25 cellular contexts compared by ENCODE assay signal in the genomic region with DNA sequence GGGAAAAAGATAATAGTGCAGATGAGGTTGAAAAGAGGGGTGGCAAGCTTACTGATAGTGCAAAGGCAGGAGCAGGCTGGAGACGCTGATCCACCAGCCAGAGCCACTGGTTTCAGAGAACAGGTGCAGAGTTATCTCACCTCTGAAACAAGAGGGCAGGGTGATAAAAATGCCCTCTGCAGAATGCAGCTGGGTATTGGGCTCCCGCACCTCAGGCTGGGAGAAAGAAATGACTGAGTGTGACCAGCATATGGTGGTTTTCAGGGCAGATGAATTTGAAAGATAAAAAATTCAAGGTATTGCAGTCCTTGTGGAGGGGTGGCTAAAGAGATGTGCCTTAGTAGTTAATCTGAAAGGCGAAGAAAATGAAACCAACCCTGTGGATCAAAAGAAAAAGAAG. TPM values are rescaled to one million over a fixed set of nuclear protein-coding genes. Genes with fewer than 3 reads are reported as not detected.
DNase-seq lines count a peak whose midpoint lies in the region; ATAC-seq and TF ChIP-seq lines count a peak whose summit lies in the region.
"Had no signal": no experiment of that assay in that cellular context is flagged by ENCODE, and none has a peak within 500 bp of the region (broad histone marks: within the 10 kb centered on the region; RNA-seq: fewer than 3 reads in every experiment).

No MANE protein-coding gene starts in this region.

- H3K79me2 ChIP-seq in Loucy (ENCODE audit: insufficient read depth, low read length), result no peaks in the 10 kb centered on the region

- peak overlapping the region; percentile 47 for H3K4me3 Mint-ChIP-seq in T-helper 2 cell treated with Interferon-gamma antibody and Interleukin-4, amounts not matched to agents 5 μg/mL and 100 μg/mL, for 36 hours
- H3K4me3 Mint-ChIP-seq: B cell; nephron progenitor cell; stimulated activated naive B cell treated with anti-CD40 and anti-IgM and Interleukin-4, amounts not matched to agents 10 μg/mL and 1 μg/mL and 100 μg/mL, for 72 hours had no signal

- no peaks in the 10 kb centered on the region for H3K36me3 Mint-ChIP-seq in T-helper 2 cell treated with Interferon-gamma antibody and Interleukin-4, amounts not matched to agents 5 μg/mL and 100 μg/mL, for 36 hours (ENCODE audit: low read depth)

- no peaks in the 10 kb centered on the region for H3K36me3 ChIP-seq in Loucy (ENCODE audit: insufficient read depth, low read length)
- H3K36me3 ChIP-seq: left ventricle myocardium inferior, ovary, right atrium auricular region, thoracic aorta, vagina had no signal

- no peaks in the 10 kb centered on the region for H4K20me1 ChIP-seq in Loucy (ENCODE audit: insufficient read depth, low read length, poor library complexity, severe bottlenecking)

- H3K27ac Mint-ChIP-seq in T-helper 2 cell treated with Interferon-gamma antibody and Interleukin-4, amounts not matched to agents 5 μg/mL and 100 μg/mL, for 36 hours, result no peak overlapping the region
- H3K27ac Mint-ChIP-seq: B cell; nephron progenitor cell; stimulated activated naive B cell treated with anti-CD40 and anti-IgM and Interleukin-4, amounts not matched to agents 10 μg/mL and 1 μg/mL and 100 μg/mL, for 72 hours had no signal

- ATAC-seq in GM21825 (IDR thresholded peaks at IDR 0.05; ENCODE audit: unreplicated experiment) (no peak), GM21576 (IDR thresholded peaks at IDR 0.05; ENCODE audit: unreplicated experiment) (no peak)
- ATAC-seq: A549; SK-N-SH treated with all-trans-retinoic acid at 6 μM for 48 hours; stimulated activated naive B cell treated with anti-CD40 and anti-IgM and Interleukin-4, amounts not matched to agents 10 μg/mL and 1 μg/mL and 100 μg/mL, for 72 hours had no signal

- DNase-seq in NK-92 treated with Interleukin-12 subunit alpha and Interleukin-12 subunit beta, amount 100 ng/mL, for 24 hours (lab: John Stamatoyannopoulos, UW), result peak; percentile 32
- DNase-seq in NK-92 (lab: John Stamatoyannopoulos, UW; ENCODE audit: unreplicated experiment) (no peak), myocyte (ENCODE audit: low read depth) (peak; percentile 36), mucosa of gallbladder (ENCODE audit: low spot score) (no peak)
- DNase-seq in T-helper 2 cell treated with Interferon-gamma antibody and Interleukin-4, amounts not matched to agents 5 μg/mL and 100 μg/mL, for 36 hours (ENCODE audit: low spot score), result no peak
- DNase-seq: activated naive CD4-positive, alpha-beta T cell treated with Interleukin-2 at 50 U/mL for 16 hours; activated T-cell treated with anti-CD3 and anti-CD28 coated beads, Interleukin-2, amount 50 U/mL, for 1 hour; Kasumi-1; left ventricle myocardium inferior; NCI-H1048; nephron progenitor cell; ovary; stimulated activated CD4-positive, alpha-beta T cell treated with anti-CD3 and anti-CD28 coated beads, Interleukin-4, amount 100 ng/mL, for 1 hour; stimulated activated naive B cell treated with anti-CD40 and anti-IgM and Interleukin-4, amounts not matched to agents 10 μg/mL and 1 μg/mL and 100 μg/mL, for 72 hours had no signal

- H3K9me3 ChIP-seq in Loucy (ENCODE audit: insufficient read depth, low read depth, low read length), result no peaks in the 10 kb centered on the region
- H3K9me3 ChIP-seq: A549, left ventricle myocardium inferior, right atrium auricular region, vagina had no signal

- H3K4me1 ChIP-seq in Loucy (ENCODE audit: insufficient read depth, low read length, poor library complexity, severe bottlenecking), result peaks cover 28% of the 10 kb centered on the region

- no peaks in the 10 kb centered on the region for H3K9me2 ChIP-seq in Loucy (replicated peaks; ENCODE audit: low read depth, low read length)

- H3K4me2 ChIP-seq in Loucy (ENCODE audit: low read depth, low read length, poor library complexity, severe bottlenecking), result peak overlapping the region; percentile 83
- H3K4me2 ChIP-seq: A549 had no signal

- no peak for TF ChIP-seq CTCF in Loucy (conservative IDR thresholded peaks at IDR 0.05; ENCODE audit: low read length)

- H3K9ac ChIP-seq in Loucy (ENCODE audit: low read depth, low read length, poor library complexity, severe bottlenecking), result peak overlapping the region; percentile 53

- H3K27me3 ChIP-seq in Loucy (ENCODE audit: insufficient read depth, low read length, poor library complexity, severe bottlenecking), result no peaks in the 10 kb centered on the region
- H3K27me3 ChIP-seq: right atrium auricular region, vagina had no signal

- H3K27me3 Mint-ChIP-seq in T-helper 2 cell treated with Interferon-gamma antibody and Interleukin-4, amounts not matched to agents 5 μg/mL and 100 μg/mL, for 36 hours (ENCODE audit: low read depth), result peaks cover 29% of the 10 kb centered on the region

- H3F3A ChIP-seq in Loucy (ENCODE audit: low read depth), result peaks cover 6% of the 10 kb centered on the region; the same call in 1 of the 2 replicates

- peak overlapping the region; percentile 55; the same call in 1 of the 2 replicates for H2AFZ ChIP-seq in Loucy (ENCODE audit: low read length)

- H3K4me3 ChIP-seq in Loucy (ENCODE audit: low read length, poor library complexity, severe bottlenecking), result peak overlapping the region; percentile 69
- H3K4me3 ChIP-seq: A549, coronary artery, left ventricle myocardium inferior, ovary, right atrium auricular region, thoracic aorta, vagina had no signal

- peaks cover 35% of the 10 kb centered on the region for H3K4me1 Mint-ChIP-seq in T-helper 2 cell treated with Interferon-gamma antibody and Interleukin-4, amounts not matched to agents 5 μg/mL and 100 μg/mL, for 36 hours (ENCODE audit: low read depth)

- H3K9me3 Mint-ChIP-seq in T-helper 2 cell treated with Interferon-gamma antibody and Interleukin-4, amounts not matched to agents 5 μg/mL and 100 μg/mL, for 36 hours, result no peaks in the 10 kb centered on the region
- H3K9me3 Mint-ChIP-seq: stimulated activated naive B cell treated with anti-CD40 and anti-IgM and Interleukin-4, amounts not matched to agents 10 μg/mL and 1 μg/mL and 100 μg/mL, for 72 hours had no signal

RNA-seq across cellular contexts. Expression of a gene that starts 2.9 kb away (rescaled TPM):
- total RNA-seq in myocyte (0.16 and 0.62 TPM in 2 replicates), mucosa of gallbladder (97.8 TPM)
- 0.05 TPM for polyA plus RNA-seq in myocyte (2012)
- total RNA-seq: NCI-H460 had no signal

RNA-seq across cellular contexts. Expression of a gene that starts 37.4 kb away (rescaled TPM):
- total RNA-seq in myocyte (8.1 and 17.2 TPM in 2 replicates), mucosa of gallbladder (28.5 TPM)
- polyA plus RNA-seq in myocyte (2012), result 2.1 TPM

Comparison
In these comparisons a context has a peak if more than half of its experiments do, and no peak if none do; other contexts are left out.
1. DNase-seq: peak in NK-92 treated with Interleukin-12 subunit alpha and Interleukin-12 subunit beta, amount 100 ng/mL, for 24 hours (single experiment) and myocyte (single experiment); none in NK-92 (single experiment), T-helper 2 cell treated with Interferon-gamma antibody and Interleukin-4, amounts not matched to agents 5 μg/mL and 100 μg/mL, for 36 hours (single experiment) and mucosa of gallbladder (single experiment).
2. RNA of a gene that starts 2.9 kb away (total RNA-seq): 97.8 TPM in mucosa of gallbladder (single experiment); 0.16 to 0.62 TPM in myocyte; every median in the first group is over 10 times any median in the second.